Comparison of ENCODE assay signal across 11 cellular contexts in genomic region chr4:24514808-24515207, GRCh38.
A peak's percentile ranks its signal among the peaks of the same experiment; 100 is the strongest.
DNase-seq lines count a peak whose midpoint lies in the region; ATAC-seq and TF ChIP-seq lines count a peak whose summit lies in the region.
"Had no signal": no experiment of that assay in that cellular context is flagged by ENCODE, and none has a peak within 500 bp of the region (broad histone marks: within the 10 kb centered on the region; RNA-seq: fewer than 3 reads in every experiment).

No MANE protein-coding gene starts in this region.

- peaks cover 23% of the 10 kb centered on the region; the same call in 1 of the 2 replicates for H4K20me1 ChIP-seq in HCT116 (ENCODE audit: insufficient read depth)

- no peak overlapping the region for H3K4me3 ChIP-seq in GM06990 (replicated peaks; ENCODE audit: low read depth, low read length)
- no peak overlapping the region for H3K4me3 ChIP-seq in HCT116 (replicated peaks in 1 of 2; ENCODE audit: low read depth in 1 of 2, low read length in 2 of 2)
- no peak overlapping the region for H3K4me3 ChIP-seq in astrocyte of the cerebellum (ENCODE audit: low read depth, low read length)
- H3K4me3 ChIP-seq in liver (ENCODE audit: low read depth in 1 of 3, low read length in 3 of 3): no peak overlapping the region

- H3K27me3 ChIP-seq in GM06990 (replicated peaks; ENCODE audit: control insufficient read depth, insufficient read depth, low read length) (no peaks in the 10 kb centered on the region), HCT116 (ENCODE audit: insufficient read depth, low read length) (no peaks in the 10 kb centered on the region), liver (ENCODE audit: control insufficient read depth in 4 of 4, insufficient read depth in 4 of 4, low read length in 3 of 4) (no peaks in the 10 kb centered on the region)

- in situ Hi-C loops in astrocyte of the cerebellum (cut with HindIII; ENCODE audit: low sequenced_read_pairs): no loop called here

- H3K27ac ChIP-seq in HCT116 (ENCODE audit: low read depth, low read length) (no peak overlapping the region), liver (ENCODE audit: low read depth in 1 of 2, low read length in 2 of 2) (no peak overlapping the region)
- H3K27ac ChIP-seq: epithelial cell of prostate had no signal

- no peak for TF ChIP-seq POLR2A in HCT116 (IDR thresholded peaks at IDR 0.05; ENCODE audit: borderline replicate concordance, extremely low read depth, insufficient read depth, insufficient read length)

- POLR2A ChIA-PET in HCT116 (lab: Charles Lee): no interaction called here

- H3K9me2 ChIP-seq in HCT116 (ENCODE audit: insufficient read depth): no peaks in the 10 kb centered on the region

- no TSS peak for BruUV-seq in HCT116 (replicated peaks; lab: Mats Ljungman, UMichigan)

- peaks cover 31% of the 10 kb centered on the region for H3K79me2 ChIP-seq in HCT116 (ENCODE audit: insufficient read depth, low read length)

- H3K9ac ChIP-seq in HCT116 (ENCODE audit: low read length) (no peak overlapping the region), liver (ENCODE audit: low read depth in 1 of 2, low read length in 2 of 2) (no peak overlapping the region)

- DNase-seq in GM06990 (ENCODE audit: extremely low read depth, insufficient read length) (no peak), HCT116 (ENCODE audit: low read depth, low spot score) (no peak), astrocyte of the cerebellum (ENCODE audit: low read depth) (no peak), NCI-H1417 treated with DMSO at 0.1 percent for 48 hours (lab: John Stamatoyannopoulos, UW) (no peak)
- DNase-seq: retina, substantia nigra had no signal

- no peaks in the 10 kb centered on the region for H3K4me1 ChIP-seq in HCT116 (ENCODE audit: control insufficient read depth in 1 of 2, insufficient read depth in 2 of 2, low read length in 2 of 2)
- no peaks in the 10 kb centered on the region for H3K4me1 ChIP-seq in liver (ENCODE audit: control insufficient read depth in 4 of 4, insufficient read depth in 4 of 4, low read length in 3 of 4)

- H3K9me3 ChIP-seq in HCT116 (ENCODE audit: control insufficient read depth in 1 of 2, insufficient read depth in 1 of 2, low read depth in 1 of 2, low read length in 2 of 2): no peaks in the 10 kb centered on the region
- no peaks in the 10 kb centered on the region for H3K9me3 ChIP-seq in liver (ENCODE audit: control insufficient read depth in 4 of 4, low read length in 3 of 4)

- 87% methylated on average over 1 of the region's 1 CpG for WGBS in liver

- peak; percentile 20; the same call in 1 of the 2 replicates for TF ChIP-seq RAD21 in HCT116 (IDR thresholded peaks at IDR 0.05; ENCODE audit: low read depth)
- TF ChIP-seq RAD21 in liver (IDR thresholded peaks at IDR 0.05): no peak

- no peak overlapping the region for H2AFZ ChIP-seq in HCT116 (ENCODE audit: low read depth, low read length, poor library complexity, severe bottlenecking)

- no peaks in the 10 kb centered on the region; the same call in 1 of the 2 replicates for H3K36me3 ChIP-seq in GM06990 (ENCODE audit: control insufficient read depth, insufficient read depth, low read length)
- H3K36me3 ChIP-seq in HCT116 (ENCODE audit: control insufficient read depth in 1 of 2, insufficient read depth in 2 of 2, low read length in 2 of 2): peaks cover 2 to 24% of the 10 kb centered on the region in 2 experiments; a peak in 3 of 4 replicates
- peaks cover 0 to 3% (median 2%) of the 10 kb centered on the region in 4 donors for H3K36me3 ChIP-seq in liver (ENCODE audit: control insufficient read depth in 4 of 4, insufficient read depth in 3 of 4, low read depth in 1 of 4, low read length in 3 of 4)

- H3K4me2 ChIP-seq in HCT116 (ENCODE audit: low read length): no peak overlapping the region

- CTCF ChIA-PET in HCT116 (lab: Charles Lee): interaction anchor here (1.0 to 1.4 kb wide), 2 partner anchors 37 to 173 kb away, joined by 3 to 6 read pairs; no protein-coding TSS in a partner anchor

- ATAC-seq in HCT116 (no peak), GM18909 (IDR thresholded peaks at IDR 0.05; ENCODE audit: poor library complexity, unreplicated experiment) (no peak), GM21360 (IDR thresholded peaks at IDR 0.05; ENCODE audit: unreplicated experiment) (no peak), HG03196 (IDR thresholded peaks at IDR 0.05; ENCODE audit: unreplicated experiment) (no peak)

- RAD21 ChIA-PET in HCT116 (lab: Charles Lee; ENCODE audit: low non-redundant PET in 1 of 2, low total read pairs in 2 of 2, uncharacterized antibody in 2 of 2, unreplicated experiment in 2 of 2): no interaction called here

- peak; percentile 20 for TF ChIP-seq CTCF in GM06990 (IDR thresholded peaks at IDR 0.05; ENCODE audit: insufficient read depth, low read length, poor library complexity, severe bottlenecking)
- peak in 2 of 3 experiments; percentile 41 to 45; a peak in 5 of 6 replicates for TF ChIP-seq CTCF in HCT116 (IDR thresholded peaks at IDR 0.05 in 2 of 3, conservative IDR thresholded peaks at IDR 0.05 in 1 of 3; ENCODE audit: borderline replicate concordance in 1 of 3, insufficient read depth in 1 of 3, low read depth in 2 of 3, low read length in 2 of 3)
- TF ChIP-seq CTCF in astrocyte of the cerebellum (IDR thresholded peaks at IDR 0.05; ENCODE audit: low read depth, low read length, missing control alignments): peak; percentile 43
- peak; percentile 5 for TF ChIP-seq CTCF in liver (IDR thresholded peaks at IDR 0.05; ENCODE audit: low read depth, low read length, missing input control)

- intact Hi-C loops in HCT116 (cut with micrococcal nuclease): no loop called here

TF ChIP-seq in HCT116, 20 proteins besides CTCF, POLR2A, EP300 and RAD21 (continues in another document):
- TF ChIP-seq YY1 (IDR thresholded peaks at IDR 0.05; ENCODE audit: extremely low read depth, insufficient replicate concordance, low read depth, low read length) (no peak), ELF1 (IDR thresholded peaks at IDR 0.05; ENCODE audit: borderline replicate concordance, low read depth) (no peak), JUND (IDR thresholded peaks at IDR 0.05) (no peak), TCF7L2 (IDR thresholded peaks at IDR 0.05; ENCODE audit: borderline replicate concordance, extremely low read depth, insufficient read depth, insufficient read length) (no peak), EZH2phosphoT487 (IDR thresholded peaks at IDR 0.05; ENCODE audit: borderline replicate concordance) (no peak), ATF3 (IDR thresholded peaks at IDR 0.05) (no peak), SRF (IDR thresholded peaks at IDR 0.05; ENCODE audit: low read depth) (no peak), MAX (IDR thresholded peaks at IDR 0.05) (no peak), FOSL1 (IDR thresholded peaks at IDR 0.05; ENCODE audit: low read depth) (no peak)

TF ChIP-seq in liver, 16 proteins besides CTCF, POLR2A, EP300 and RAD21:
- no peak for TF ChIP-seq ATF3 (IDR thresholded peaks at IDR 0.05)
- TF ChIP-seq MAX (IDR thresholded peaks at IDR 0.05): no peak
- no peak for TF ChIP-seq NR2F2 (IDR thresholded peaks at IDR 0.05)
- no peak for TF ChIP-seq TAF1 (conservative IDR thresholded peaks at IDR 0.05)
- no peak for TF ChIP-seq ZBTB33 (IDR thresholded peaks at IDR 0.05)
- no peak for TF ChIP-seq JUND (IDR thresholded peaks at IDR 0.05)
- no peak for TF ChIP-seq HNF4A (conservative IDR thresholded peaks at IDR 0.05)
